ENCODE assay signal across 9 cellular contexts in the genomic region with DNA sequence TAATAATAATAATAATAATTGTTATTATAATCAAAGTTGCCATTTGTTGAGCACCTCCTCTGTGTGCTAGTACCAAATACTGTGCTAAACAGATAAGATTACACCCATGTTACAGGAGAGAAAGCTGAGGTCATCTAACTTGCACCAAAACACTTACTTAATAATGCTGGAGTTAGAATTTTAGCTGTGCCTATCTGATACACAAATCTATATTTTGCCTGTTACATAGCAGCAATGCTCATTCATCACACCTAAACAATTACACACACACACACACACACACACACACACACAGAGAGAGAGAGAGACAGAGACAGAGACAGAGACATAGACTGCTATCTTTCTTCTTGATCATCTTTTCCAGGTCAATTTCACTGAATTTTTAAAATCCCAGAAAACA.
"Had no signal": no experiment of that assay in that cellular context is flagged by ENCODE, and none has a peak within 500 bp of the region (broad histone marks: within the 10 kb centered on the region; RNA-seq: fewer than 3 reads in every experiment).

No MANE protein-coding gene starts in this region.

- H3K27ac ChIP-seq: GM23248, HL-60, KMS-11 had no signal

- H3K4me1 ChIP-seq: HAP-1 had no signal

- H3K9ac ChIP-seq: GM23248, KMS-11 had no signal

- DNase-seq: GM23248, GOT3, H7, IMR-90, KBM-7 had no signal

- H3K4me3 ChIP-seq: GM23248, HAP-1 had no signal

- H3K9me3 ChIP-seq: HAP-1 had no signal

- H2AFZ ChIP-seq: GM23248 had no signal

- ATAC-seq: HCT116 had no signal

- H3K36me3 ChIP-seq: HAP-1 had no signal

- H3K4me2 ChIP-seq: KMS-11 had no signal
